In the genomic region with DNA sequence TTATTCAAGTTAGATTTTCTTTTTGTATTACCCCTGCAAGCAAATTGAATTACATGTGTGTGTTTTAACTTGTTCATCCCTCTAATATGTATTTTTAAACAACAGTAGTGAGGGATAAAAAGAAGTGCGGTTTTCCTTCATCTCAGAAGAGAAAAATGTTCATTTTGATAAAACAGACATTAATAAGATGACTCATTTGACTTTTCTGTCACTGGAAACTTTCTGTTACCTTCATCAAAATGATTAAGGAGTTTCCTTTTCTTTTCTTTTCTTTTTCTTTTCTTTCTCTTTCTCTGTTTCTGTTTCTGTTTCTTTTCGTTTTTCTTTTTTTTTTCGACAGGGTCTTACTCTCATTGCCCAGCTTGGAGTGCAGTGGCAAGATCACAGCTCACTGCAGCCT, we compare ENCODE assay signal across 1 cellular context.
TF ChIP-seq lines count a peak whose summit lies in the region.

No MANE protein-coding gene starts in this region.

TF ChIP-seq in SK-N-SH, 30 proteins besides CTCF, POLR2A, EP300 and RAD21 (continued from another document):
- TF ChIP-seq, protein P1, sequence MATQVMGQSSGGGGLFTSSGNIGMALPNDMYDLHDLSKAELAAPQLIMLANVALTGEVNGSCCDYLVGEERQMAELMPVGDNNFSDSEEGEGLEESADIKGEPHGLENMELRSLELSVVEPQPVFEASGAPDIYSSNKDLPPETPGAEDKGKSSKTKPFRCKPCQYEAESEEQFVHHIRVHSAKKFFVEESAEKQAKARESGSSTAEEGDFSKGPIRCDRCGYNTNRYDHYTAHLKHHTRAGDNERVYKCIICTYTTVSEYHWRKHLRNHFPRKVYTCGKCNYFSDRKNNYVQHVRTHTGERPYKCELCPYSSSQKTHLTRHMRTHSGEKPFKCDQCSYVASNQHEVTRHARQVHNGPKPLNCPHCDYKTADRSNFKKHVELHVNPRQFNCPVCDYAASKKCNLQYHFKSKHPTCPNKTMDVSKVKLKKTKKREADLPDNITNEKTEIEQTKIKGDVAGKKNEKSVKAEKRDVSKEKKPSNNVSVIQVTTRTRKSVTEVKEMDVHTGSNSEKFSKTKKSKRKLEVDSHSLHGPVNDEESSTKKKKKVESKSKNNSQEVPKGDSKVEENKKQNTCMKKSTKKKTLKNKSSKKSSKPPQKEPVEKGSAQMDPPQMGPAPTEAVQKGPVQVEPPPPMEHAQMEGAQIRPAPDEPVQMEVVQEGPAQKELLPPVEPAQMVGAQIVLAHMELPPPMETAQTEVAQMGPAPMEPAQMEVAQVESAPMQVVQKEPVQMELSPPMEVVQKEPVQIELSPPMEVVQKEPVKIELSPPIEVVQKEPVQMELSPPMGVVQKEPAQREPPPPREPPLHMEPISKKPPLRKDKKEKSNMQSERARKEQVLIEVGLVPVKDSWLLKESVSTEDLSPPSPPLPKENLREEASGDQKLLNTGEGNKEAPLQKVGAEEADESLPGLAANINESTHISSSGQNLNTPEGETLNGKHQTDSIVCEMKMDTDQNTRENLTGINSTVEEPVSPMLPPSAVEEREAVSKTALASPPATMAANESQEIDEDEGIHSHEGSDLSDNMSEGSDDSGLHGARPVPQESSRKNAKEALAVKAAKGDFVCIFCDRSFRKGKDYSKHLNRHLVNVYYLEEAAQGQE (IDR thresholded peaks at IDR 0.05; ENCODE audit: low read depth, low read length): no peak
- TF ChIP-seq SMC3 (IDR thresholded peaks at IDR 0.05; ENCODE audit: low read depth, low read length) (no peak), JUND (IDR thresholded peaks at IDR 0.05) (peak; percentile 77), RXRA (IDR thresholded peaks at IDR 0.05; ENCODE audit: borderline replicate concordance, low read depth) (no peak), POLR2AphosphoS5 (IDR thresholded peaks at IDR 0.05; ENCODE audit: low read depth, low read length) (peak; percentile 52; the same call in 1 of the 2 replicates)
- TF ChIP-seq, protein P2, sequence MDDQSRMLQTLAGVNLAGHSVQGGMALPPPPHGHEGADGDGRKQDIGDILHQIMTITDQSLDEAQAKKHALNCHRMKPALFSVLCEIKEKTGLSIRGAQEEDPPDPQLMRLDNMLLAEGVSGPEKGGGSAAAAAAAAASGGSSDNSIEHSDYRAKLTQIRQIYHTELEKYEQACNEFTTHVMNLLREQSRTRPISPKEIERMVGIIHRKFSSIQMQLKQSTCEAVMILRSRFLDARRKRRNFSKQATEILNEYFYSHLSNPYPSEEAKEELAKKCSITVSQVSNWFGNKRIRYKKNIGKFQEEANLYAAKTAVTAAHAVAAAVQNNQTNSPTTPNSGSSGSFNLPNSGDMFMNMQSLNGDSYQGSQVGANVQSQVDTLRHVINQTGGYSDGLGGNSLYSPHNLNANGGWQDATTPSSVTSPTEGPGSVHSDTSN (IDR thresholded peaks at IDR 0.05): peak; percentile 87
TF ChIP-seq in SK-N-SH: peak in this region for 5.
